Comparison of ENCODE assay signal across 11 cellular contexts in genomic region chr12:124448955-124449622, GRCh38.
"Had no signal": no experiment of that assay in that cellular context is flagged by ENCODE, and none has a peak within 500 bp of the region (broad histone marks: within the 10 kb centered on the region; RNA-seq: fewer than 3 reads in every experiment).

No MANE protein-coding gene starts in this region.

- H3K4me3 Mint-ChIP-seq: memory B cell; stimulated activated effector memory CD8-positive, alpha-beta T cell treated with anti-CD3 and anti-CD28 coated beads, Interleukin-12 subunit alpha, Interleukin-12 subunit beta, amount 100 ng/mL, for 72 hours had no signal

- H3K9ac ChIP-seq: parathyroid adenoma had no signal

- H3K36me3 Mint-ChIP-seq: activated naive CD4-positive, alpha-beta T cell treated with anti-CD3 and anti-CD28 coated beads, Interleukin-2, amount 50 U/mL, for 72 hours had no signal

- H3K27me3 ChIP-seq: esophagus squamous epithelium, heart left ventricle, tibial nerve had no signal

- H3K9me3 ChIP-seq: esophagus squamous epithelium, heart left ventricle, tibial nerve had no signal

- H3K4me3 ChIP-seq: esophagus squamous epithelium, heart left ventricle, tibial nerve had no signal

- H3K27ac ChIP-seq: esophagus squamous epithelium, heart left ventricle, parathyroid adenoma, WERI-Rb-1 had no signal

- DNase-seq: activated CD4-positive, alpha-beta T cell treated with anti-CD3 and anti-CD28 coated beads for 4 hours; esophagus squamous epithelium; foreskin fibroblast; WERI-Rb-1 had no signal

- H3K4me1 ChIP-seq: parathyroid adenoma had no signal

- H3K27ac Mint-ChIP-seq: memory B cell; stimulated activated effector memory CD8-positive, alpha-beta T cell treated with anti-CD3 and anti-CD28 coated beads, Interleukin-12 subunit alpha, Interleukin-12 subunit beta, amount 100 ng/mL, for 72 hours had no signal

- ATAC-seq: activated naive CD4-positive, alpha-beta T cell treated with anti-CD3 and anti-CD28 coated beads, Interleukin-2, amount 50 U/mL, for 72 hours; heart left ventricle; left lobe of liver; stimulated activated effector memory CD8-positive, alpha-beta T cell treated with anti-CD3 and anti-CD28 coated beads, Interleukin-12 subunit alpha, Interleukin-12 subunit beta, amount 100 ng/mL, for 72 hours had no signal

- H3K27me3 Mint-ChIP-seq: memory B cell had no signal

- H3K9me3 Mint-ChIP-seq: activated naive CD4-positive, alpha-beta T cell treated with anti-CD3 and anti-CD28 coated beads, Interleukin-2, amount 50 U/mL, for 72 hours; memory B cell; stimulated activated effector memory CD8-positive, alpha-beta T cell treated with anti-CD3 and anti-CD28 coated beads, Interleukin-12 subunit alpha, Interleukin-12 subunit beta, amount 100 ng/mL, for 72 hours had no signal
